Comparison of ENCODE assay signal across 8 cellular contexts in genomic region chr22:43346521-43346929, GRCh38. TPM values are rescaled to one million over a fixed set of nuclear protein-coding genes. Genes with fewer than 3 reads are reported as not detected.
DNase-seq lines count a peak whose midpoint lies in the region; ATAC-seq and TF ChIP-seq lines count a peak whose summit lies in the region.

No MANE protein-coding gene starts in this region.

- H3K9me3 Mint-ChIP-seq in activated CD8-positive, alpha-beta memory T cell treated with anti-CD3 and anti-CD28 coated beads, Interleukin-2, amount 10 ng/mL, durations not matched to agents 7 days and 5 days (ENCODE audit: low read depth) = no peaks in the 10 kb centered on the region
- H3K9me3 Mint-ChIP-seq in nephron progenitor cell = no peaks in the 10 kb centered on the region

- TF ChIP-seq POLR2A in thyroid gland (IDR thresholded peaks at IDR 0.05) = no peak

- no peak overlapping the region for H3K4me3 Mint-ChIP-seq in activated CD8-positive, alpha-beta memory T cell treated with anti-CD3 and anti-CD28 coated beads, Interleukin-2, amount 10 ng/mL, durations not matched to agents 7 days and 5 days
- no peak overlapping the region for H3K4me3 Mint-ChIP-seq in nephron progenitor cell

- peak overlapping the region; percentile 95 for H3K27ac Mint-ChIP-seq in activated CD8-positive, alpha-beta memory T cell treated with anti-CD3 and anti-CD28 coated beads, Interleukin-2, amount 10 ng/mL, durations not matched to agents 7 days and 5 days
- H3K27ac Mint-ChIP-seq in nephron progenitor cell = no peak overlapping the region

- H3K27me3 Mint-ChIP-seq in activated CD8-positive, alpha-beta memory T cell treated with anti-CD3 and anti-CD28 coated beads, Interleukin-2, amount 10 ng/mL, durations not matched to agents 7 days and 5 days = peaks cover 47% of the 10 kb centered on the region
- H3K27me3 Mint-ChIP-seq in nephron progenitor cell (ENCODE audit: low read depth, poor library complexity) = peaks cover 78% of the 10 kb centered on the region

- no peak overlapping the region for H3K27ac ChIP-seq in thyroid gland

- H3K9me3 ChIP-seq in thyroid gland = no peaks in the 10 kb centered on the region

- DNase-seq in 8988T = peak; percentile 92
- peak; percentile 71 for DNase-seq in NCI-H69 (lab: John Stamatoyannopoulos, UW)
- peak; percentile 83 for DNase-seq in activated CD8-positive, alpha-beta memory T cell treated with anti-CD3 and anti-CD28 coated beads, Interleukin-2, amount 10 ng/mL, durations not matched to agents 7 days and 5 days
- DNase-seq in nephron progenitor cell = peak; percentile 79
- peak; percentile 65 to 67 for DNase-seq in thyroid gland
- no peak for DNase-seq in omental fat pad (ENCODE audit: low spot score)

- H3K27me3 ChIP-seq in thyroid gland = peaks cover 8% of the 10 kb centered on the region

- no peaks in the 10 kb centered on the region for H3K36me3 ChIP-seq in thyroid gland

- TF ChIP-seq CTCF in GM12875 (IDR thresholded peaks at IDR 0.05; ENCODE audit: borderline replicate concordance, insufficient read depth, low read depth, low read length) = peak; percentile 89
- TF ChIP-seq CTCF in nephron progenitor cell (IDR thresholded peaks at IDR 0.05) = peak; percentile 77
- peak; percentile 24 to 77 (median 52) for TF ChIP-seq CTCF in thyroid gland (IDR thresholded peaks at IDR 0.05)
- TF ChIP-seq CTCF in omental fat pad (IDR thresholded peaks at IDR 0.05) = no peak

- H3K36me3 Mint-ChIP-seq in activated CD8-positive, alpha-beta memory T cell treated with anti-CD3 and anti-CD28 coated beads, Interleukin-2, amount 10 ng/mL, durations not matched to agents 7 days and 5 days = no peaks in the 10 kb centered on the region
- no peaks in the 10 kb centered on the region for H3K36me3 Mint-ChIP-seq in nephron progenitor cell (ENCODE audit: low read depth)

- peak; percentile 72 for ATAC-seq in activated CD8-positive, alpha-beta memory T cell treated with anti-CD3 and anti-CD28 coated beads, Interleukin-2, amount 10 ng/mL, durations not matched to agents 7 days and 5 days
- peak; percentile 45 for ATAC-seq in esophagus mucosa
- no peak for ATAC-seq in omental fat pad (ENCODE audit: low FRiP score)

- 24 to 29% methylated on average over 3 to 8 of the region's 8 CpGs for WGBS in thyroid gland, 2 donors

- CTCF ChIA-PET in activated CD8-positive, alpha-beta memory T cell treated with anti-CD3 and anti-CD28 coated beads, Interleukin-2, amount 10 ng/mL, durations not matched to agents 7 days and 5 days (lab: Charles Lee) = interaction anchor here (0.6 to 5.9 kb wide), 37 partner anchors 10 to 1526 kb away, joined by 3 to 139 read pairs (median 6); partner anchors contain the start of gene EFCAB6

- intact Hi-C loops in thyroid gland (cut with DNase I) = loop anchor here (5.0 kb wide), 2 partner anchors 74 to 114 kb away; no protein-coding TSS in a partner anchor

- H3K4me3 ChIP-seq in GM12875 (ENCODE audit: low read depth, low read length) = no peak overlapping the region
- no peak overlapping the region for H3K4me3 ChIP-seq in thyroid gland (replicated peaks in 1 of 3)

- H3K4me1 ChIP-seq in thyroid gland = peaks cover 3 to 18% of the 10 kb centered on the region in 2 donors

- H3K4me1 Mint-ChIP-seq in activated CD8-positive, alpha-beta memory T cell treated with anti-CD3 and anti-CD28 coated beads, Interleukin-2, amount 10 ng/mL, durations not matched to agents 7 days and 5 days = peaks cover 44% of the 10 kb centered on the region
- peaks cover 38% of the 10 kb centered on the region for H3K4me1 Mint-ChIP-seq in nephron progenitor cell

RNA-seq across cellular contexts. Expression of gene SCUBE1, which starts 3.4 kb away (rescaled TPM):
- 1 to 10 TPM in 1 of 2 experiments, under 1 TPM in 1; 0.40 to 3.0 TPM for total RNA-seq in activated CD8-positive, alpha-beta memory T cell treated with anti-CD3 and anti-CD28 coated beads, Interleukin-2, amount 10 ng/mL, durations not matched to agents 7 days and 5 days
- total RNA-seq in esophagus mucosa (0.80 TPM), thyroid gland (1 to 10 TPM in 2 of 4 donors, under 1 TPM in 2; 0.78 to 3.5 (median 0.95) TPM), omental fat pad (1 to 10 TPM in 2 of 4 donors, under 1 TPM in 2; 0.28 to 3.7 (median 1.7) TPM)

Comparison
In these comparisons a context has a peak if more than half of its experiments do, and no peak if none do; other contexts are left out.
1. CTCF ChIP-seq: peak in GM12875 (single experiment), nephron progenitor cell (single experiment) and thyroid gland (6 of 6); none in omental fat pad (0 of 3).